In the genomic region with DNA sequence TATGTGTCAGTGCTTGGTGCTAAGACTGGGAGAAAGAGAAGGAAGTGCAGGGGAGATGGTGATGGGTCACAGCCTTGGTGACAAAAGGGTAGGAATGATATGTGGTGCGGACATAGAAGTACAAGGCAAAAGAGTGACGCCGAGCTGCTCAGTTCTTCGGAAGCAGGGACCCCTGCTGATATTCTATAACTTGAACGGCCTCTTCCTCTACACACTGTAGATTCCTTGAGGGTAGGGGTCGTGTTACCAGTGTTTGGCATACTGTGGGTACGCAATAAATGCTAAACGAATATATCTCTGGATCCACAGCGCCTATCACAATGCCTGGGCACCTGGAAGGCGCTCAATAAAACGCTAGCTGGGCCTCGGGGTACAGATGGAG, we compare ENCODE assay signal across 8 cellular contexts. TPM values are rescaled to one million over a fixed set of nuclear protein-coding genes. Genes with fewer than 3 reads are reported as not detected.
DNase-seq lines count a peak whose midpoint lies in the region; ATAC-seq and TF ChIP-seq lines count a peak whose summit lies in the region.

No MANE protein-coding gene starts in this region.

- H3K9ac ChIP-seq in muscle layer of colon (ENCODE audit: low read length): peak overlapping the region; percentile 81

- H3K4me1 ChIP-seq in BE2C (no peaks in the 10 kb centered on the region), muscle layer of colon (ENCODE audit: insufficient read depth, low read length) (peaks cover 9% of the 10 kb centered on the region)

- ATAC-seq in HG03196 (IDR thresholded peaks at IDR 0.05; ENCODE audit: unreplicated experiment): no peak

- peak overlapping the region; percentile 82 to 95 for H3K27ac ChIP-seq in coronary artery
- H3K27ac ChIP-seq in muscle layer of colon (ENCODE audit: low read depth, low read length): peak overlapping the region; percentile 80

- no peaks in the 10 kb centered on the region for H3K36me3 ChIP-seq in BE2C
- H3K36me3 ChIP-seq in muscle layer of colon (ENCODE audit: insufficient read depth, low read length): no peaks in the 10 kb centered on the region

- H3K9me3 ChIP-seq in BE2C (no peaks in the 10 kb centered on the region), muscle layer of colon (ENCODE audit: low read length) (no peaks in the 10 kb centered on the region)

- DNase-seq in BE2C (no peak), coronary artery (ENCODE audit: low spot score) (no peak), OCI-M1 (lab: John Stamatoyannopoulos, UW) (no peak)
- DNase-seq in Jurkat, Clone E6-1 (ENCODE audit: low read depth, low spot score): no peak
- no peak for DNase-seq in activated CD4-positive, CD25-positive, alpha-beta regulatory T cell treated with anti-CD3 and anti-CD28 coated beads, Interleukin-2, amount 50 U/mL, for 72 hours
- DNase-seq in activated CD4-positive, alpha-beta T cell treated with anti-CD3 and anti-CD28 coated beads for 48 hours: no peak

- peak overlapping the region; percentile 99 for H3K4me3 ChIP-seq in BE2C (ENCODE audit: low read depth, low read length)
- peak overlapping the region; percentile 98 for H3K4me3 ChIP-seq in Jurkat, Clone E6-1 (ENCODE audit: low read length)
- peak overlapping the region; percentile 98 for H3K4me3 ChIP-seq in coronary artery
- peak overlapping the region; percentile 95 to 99 for H3K4me3 ChIP-seq in muscle layer of colon (ENCODE audit: low read depth in 1 of 2, low read length in 2 of 2)

- TF ChIP-seq CTCF in BE2C (IDR thresholded peaks at IDR 0.05; ENCODE audit: low read depth, low read length) (no peak), coronary artery (IDR thresholded peaks at IDR 0.05) (no peak)

- H3K27me3 ChIP-seq in BE2C (no peaks in the 10 kb centered on the region), muscle layer of colon (ENCODE audit: control insufficient read depth in 1 of 2, insufficient read depth in 2 of 2, low read length in 2 of 2) (no peaks in the 10 kb centered on the region)

RNA-seq across cellular contexts. Expression of a gene that starts 0.5 kb away (rescaled TPM):
- 4.6 TPM for polyA plus RNA-seq in BE2C (2012; ENCODE audit: insufficient read depth, insufficient read length, low read depth)
- 5.5 TPM for polyA plus RNA-seq in Jurkat, Clone E6-1 (2012; ENCODE audit: insufficient read depth, insufficient read length)

RNA-seq across cellular contexts. Expression of a gene that starts 16.9 kb away (rescaled TPM):
- 18.4 TPM for polyA plus RNA-seq in BE2C (2012; ENCODE audit: insufficient read depth, insufficient read length, low read depth)
- polyA plus RNA-seq in Jurkat, Clone E6-1 (2012; ENCODE audit: insufficient read depth, insufficient read length): 45.8 TPM
